Comparison of ENCODE assay signal across 20 cellular contexts in the genomic region with DNA sequence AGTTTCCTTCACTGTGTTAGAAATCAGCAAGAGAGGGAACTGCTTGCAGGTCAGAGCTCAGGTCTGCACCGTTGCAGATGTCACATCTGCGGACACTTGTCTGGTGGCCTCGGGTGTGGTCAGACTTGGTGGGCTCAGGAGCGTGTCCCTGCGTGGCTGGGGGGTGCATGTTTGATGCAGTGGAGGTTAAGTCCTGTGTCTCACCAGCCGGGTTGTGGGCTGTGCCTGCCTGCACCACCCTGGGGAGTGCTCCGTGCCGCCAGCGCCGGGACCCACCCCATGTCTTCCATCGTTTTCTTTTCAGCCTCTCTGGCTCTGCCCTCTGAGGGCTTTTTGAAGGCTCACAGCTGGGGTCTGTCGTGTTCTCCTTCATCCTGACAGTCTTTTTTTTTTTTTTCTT. TPM values are rescaled to one million over a fixed set of nuclear protein-coding genes. Genes with fewer than 3 reads are reported as not detected.
DNase-seq lines count a peak whose midpoint lies in the region; ATAC-seq and TF ChIP-seq lines count a peak whose summit lies in the region.
"Had no signal": no experiment of that assay in that cellular context is flagged by ENCODE, and none has a peak within 500 bp of the region (broad histone marks: within the 10 kb centered on the region; RNA-seq: fewer than 3 reads in every experiment).

No MANE protein-coding gene starts in this region.

- peak overlapping the region; percentile 14 for H3K27ac Mint-ChIP-seq in activated CD4-positive, alpha-beta T cell treated with anti-CD3 and anti-CD28 coated beads for 36 hours
- H3K27ac Mint-ChIP-seq in effector memory CD8-positive, alpha-beta T cell, result peak overlapping the region; percentile 8 to 70

- no peak overlapping the region for H3K27ac ChIP-seq in neuronal stem cell (replicated peaks; ENCODE audit: low read length)
- no peak overlapping the region for H3K27ac ChIP-seq in gastroesophageal sphincter
- H3K27ac ChIP-seq: 22Rv1 had no signal

- TF ChIP-seq EP300 in gastroesophageal sphincter (IDR thresholded peaks at IDR 0.05), result no peak

- no peak overlapping the region for H3K9ac ChIP-seq in neuronal stem cell (ENCODE audit: low read depth, low read length, poor library complexity)

- peak overlapping the region; percentile 98 for H3K23ac ChIP-seq in neuronal stem cell (ENCODE audit: low read depth, low read length, poor library complexity)

- no peak overlapping the region for H2AK5ac ChIP-seq in neuronal stem cell (ENCODE audit: low read depth, low read length)

- no peaks in the 10 kb centered on the region for H3K27me3 Mint-ChIP-seq in activated CD4-positive, alpha-beta T cell treated with anti-CD3 and anti-CD28 coated beads for 36 hours
- no peaks in the 10 kb centered on the region for H3K27me3 Mint-ChIP-seq in effector memory CD8-positive, alpha-beta T cell
- H3K27me3 Mint-ChIP-seq: IgD-negative memory B cell had no signal

- H3K18ac ChIP-seq in neuronal stem cell (ENCODE audit: low read length), result peak overlapping the region; percentile 48

- no peak for DNase-seq in activated CD4-positive, alpha-beta T cell treated with anti-CD3 and anti-CD28 coated beads for 36 hours
- DNase-seq in activated CD4-positive, alpha-beta T cell treated with anti-CD3 and anti-CD28 coated beads for 1 hour, result no peak
- DNase-seq in H7, result peak; percentile 49
- DNase-seq in effector memory CD8-positive, alpha-beta T cell, result no peak
- no peak for DNase-seq in neuronal stem cell (ENCODE audit: low spot score)
- no peak for DNase-seq in activated CD4-positive, CD25-positive, alpha-beta regulatory T cell (lab: John Stamatoyannopoulos, UW)
- no peak for DNase-seq in NK-92 treated with Interleukin-12 subunit alpha and Interleukin-12 subunit beta, amount 100 ng/mL, for 24 hours (lab: John Stamatoyannopoulos, UW)
- DNase-seq: AML-193, DND-41, GOT3, NCI-H1105, NCI-H2081, NCI-H2171 treated with DMSO at 0.1 percent for 48 hours, NCI-H446 treated with DMSO at 0.1 percent for 48 hours, NCI-H69, OCI-M1 had no signal

- H3K27me3 ChIP-seq in H7 (ENCODE audit: control insufficient read depth, insufficient read depth, low read length) (no peaks in the 10 kb centered on the region), neuronal stem cell (ENCODE audit: control insufficient read depth in 3 of 3, insufficient read depth in 3 of 3, low read depth in 1 of 3, low read length in 3 of 3) (no peaks in the 10 kb centered on the region), gastroesophageal sphincter (no peaks in the 10 kb centered on the region)

- no peak overlapping the region for H3K4ac ChIP-seq in neuronal stem cell (ENCODE audit: low read length)

- no peak overlapping the region for H4K91ac ChIP-seq in neuronal stem cell (ENCODE audit: low read depth, low read length, poor library complexity)

- no peak overlapping the region for H3K4me3 Mint-ChIP-seq in activated CD4-positive, alpha-beta T cell treated with anti-CD3 and anti-CD28 coated beads for 36 hours
- no peak overlapping the region for H3K4me3 Mint-ChIP-seq in effector memory CD8-positive, alpha-beta T cell
- H3K4me3 Mint-ChIP-seq: IgD-negative memory B cell had no signal

- peaks cover 15% of the 10 kb centered on the region for H3K4me1 Mint-ChIP-seq in activated CD4-positive, alpha-beta T cell treated with anti-CD3 and anti-CD28 coated beads for 36 hours
- peaks cover 13 to 18% of the 10 kb centered on the region in 2 donors for H3K4me1 Mint-ChIP-seq in effector memory CD8-positive, alpha-beta T cell (ENCODE audit: low read depth in 2 of 2)

- no peak overlapping the region for H2AFZ ChIP-seq in neuronal stem cell (ENCODE audit: low read length)

- TF ChIP-seq POLR2A in gastroesophageal sphincter (IDR thresholded peaks at IDR 0.05), result no peak

- H3K36me3 Mint-ChIP-seq in activated CD4-positive, alpha-beta T cell treated with anti-CD3 and anti-CD28 coated beads for 36 hours (ENCODE audit: low read depth), result peaks cover 21% of the 10 kb centered on the region
- H3K36me3 Mint-ChIP-seq in effector memory CD8-positive, alpha-beta T cell (ENCODE audit: insufficient read depth), result peaks cover 46% of the 10 kb centered on the region
- H3K36me3 Mint-ChIP-seq: IgD-negative memory B cell had no signal

- no peak for TF ChIP-seq CTCF in gastroesophageal sphincter (IDR thresholded peaks at IDR 0.05)

- H3K4me1 ChIP-seq in neuronal stem cell (ENCODE audit: control insufficient read depth in 2 of 2, insufficient read depth in 1 of 2, low read depth in 1 of 2, low read length in 2 of 2) (no peaks in the 10 kb centered on the region), gastroesophageal sphincter (peaks cover 0 to 15% (median 0%) of the 10 kb centered on the region in 3 donors)

- ATAC-seq in activated CD4-positive, alpha-beta T cell treated with anti-CD3 and anti-CD28 coated beads for 36 hours, result no peak
- ATAC-seq in effector memory CD8-positive, alpha-beta T cell (replicated peaks), result no peak
- no peak for ATAC-seq in gastroesophageal sphincter

- peaks cover 9% of the 10 kb centered on the region for H3K79me1 ChIP-seq in neuronal stem cell (ENCODE audit: low read depth, low read length)

- H2BK12ac ChIP-seq in neuronal stem cell (ENCODE audit: low read length), result no peak overlapping the region

- H3K4me2 ChIP-seq in neuronal stem cell (ENCODE audit: insufficient read depth, low read length, poor library complexity, severe bottlenecking), result no peak overlapping the region

- H3K4me3 ChIP-seq in H7 (ENCODE audit: insufficient read depth, low read depth, low read length) (no peak overlapping the region), neuronal stem cell (ENCODE audit: low read length in 2 of 2) (peak overlapping the region in 1 of 2 donors; percentile 31), gastroesophageal sphincter (no peak overlapping the region)

- H3K9me3 ChIP-seq in neuronal stem cell (replicated peaks in 1 of 2; ENCODE audit: control insufficient read depth in 2 of 2, insufficient read depth in 1 of 2, low read depth in 1 of 2, low read length in 2 of 2), result peaks cover 0 to 2% of the 10 kb centered on the region in 2 donors
- H3K9me3 ChIP-seq in gastroesophageal sphincter, result no peaks in the 10 kb centered on the region

- peak overlapping the region; percentile 89 for H3K14ac ChIP-seq in neuronal stem cell (ENCODE audit: low read length)

- H2BK120ac ChIP-seq in neuronal stem cell (ENCODE audit: low read depth, low read length), result no peak overlapping the region

- H3K36me3 ChIP-seq in H7 (replicated peaks; ENCODE audit: control insufficient read depth, insufficient read depth, low read length) (peaks cover 3% of the 10 kb centered on the region), neuronal stem cell (replicated peaks in 1 of 2; ENCODE audit: control insufficient read depth in 2 of 2, insufficient read depth in 2 of 2, low read length in 2 of 2) (peaks cover 32 to 83% of the 10 kb centered on the region in 2 donors), gastroesophageal sphincter (peaks cover 0 to 97% of the 10 kb centered on the region in 2 donors)

- H2BK15ac ChIP-seq in neuronal stem cell (ENCODE audit: low read length), result no peak overlapping the region

- CTCF ChIA-PET in activated CD4-positive, alpha-beta T cell treated with anti-CD3 and anti-CD28 coated beads for 36 hours (lab: Charles Lee), result interaction anchor here (0.7 kb wide), 1 partner anchor 70 kb away, joined by 3 read pairs; no protein-coding TSS in a partner anchor

- no CpG with 5 or more reads among the region's 12 CpGs for WGBS in neuronal stem cell (ENCODE audit: extremely low coverage in 2 of 2, insufficient read length in 2 of 2, insufficient replicate concordance in 1 of 2), 2 donors
- WGBS in gastroesophageal sphincter (ENCODE audit: low coverage in 1 of 2), 2 donors, result 70 to 77% methylated on average over 7 of the region's 12 CpGs

- H4K8ac ChIP-seq in neuronal stem cell (ENCODE audit: low read depth, low read length), result no peak overlapping the region

- intact Hi-C loops in activated CD4-positive, alpha-beta T cell treated with anti-CD3 and anti-CD28 coated beads for 36 hours (cut with DNase I, micrococcal nuclease), result no loop called here

- POLR2A ChIA-PET in activated CD4-positive, alpha-beta T cell treated with anti-CD3 and anti-CD28 coated beads for 36 hours (lab: Charles Lee), result no interaction called here

- no peak overlapping the region for H2BK5ac ChIP-seq in neuronal stem cell (ENCODE audit: low read length)

- no peaks in the 10 kb centered on the region for H3K9me3 Mint-ChIP-seq in activated CD4-positive, alpha-beta T cell treated with anti-CD3 and anti-CD28 coated beads for 36 hours (ENCODE audit: low read depth)
- no peaks in the 10 kb centered on the region for H3K9me3 Mint-ChIP-seq in effector memory CD8-positive, alpha-beta T cell
- H3K9me3 Mint-ChIP-seq: IgD-negative memory B cell had no signal

RNA-seq across cellular contexts. Expression of a gene that starts 26.0 kb away (rescaled TPM):
- 10 to 100 TPM; 42.8 to 57.7 TPM for total RNA-seq in activated CD4-positive, alpha-beta T cell treated with anti-CD3 and anti-CD28 coated beads for 36 hours
- total RNA-seq in H7 (2014; rRNA removed; shearing (Covaris generic)), result 23.1 and 23.5 TPM in 2 replicates
- polyA plus RNA-seq in neuronal stem cell (2013, experiment 1 of 2), result 23.0 TPM
- polyA plus RNA-seq in neuronal stem cell (2013, experiment 2 of 2), result 23.7 TPM
- total RNA-seq in gastroesophageal sphincter, result 10 to 100 TPM; 18.6 to 38.0 (median 22.4) TPM

RNA-seq across cellular contexts. Expression of a gene that starts 43.8 kb away (rescaled TPM):
- 1 to 10 TPM; 1.0 to 1.5 TPM for total RNA-seq in activated CD4-positive, alpha-beta T cell treated with anti-CD3 and anti-CD28 coated beads for 36 hours
- total RNA-seq in H7 (2014; rRNA removed; shearing (Covaris generic)), result 2.2 and 6.4 TPM in 2 replicates
- polyA plus RNA-seq in neuronal stem cell (2013, experiment 1 of 2), result 27.0 TPM
- polyA plus RNA-seq in neuronal stem cell (2013, experiment 2 of 2), result 27.1 TPM
- 10 to 100 TPM; 11.6 to 23.1 (median 15.8) TPM for total RNA-seq in gastroesophageal sphincter

RNA-seq across cellular contexts. Expression of a gene that starts 49.7 kb away (rescaled TPM):
- total RNA-seq in activated CD4-positive, alpha-beta T cell treated with anti-CD3 and anti-CD28 coated beads for 36 hours, result 10 to 100 TPM; 13.7 to 32.8 TPM
- 29.3 and 54.0 TPM in 2 replicates for total RNA-seq in H7 (2014; rRNA removed; shearing (Covaris generic))
- polyA plus RNA-seq in neuronal stem cell (2013, experiment 1 of 2), result 9.6 TPM
- 9.4 TPM for polyA plus RNA-seq in neuronal stem cell (2013, experiment 2 of 2)
- total RNA-seq in gastroesophageal sphincter, result 10 to 100 TPM; 20.7 to 44.1 (median 30.5) TPM

RNA-seq across cellular contexts. Expression of a gene that starts 59.2 kb away (rescaled TPM):
- total RNA-seq in activated CD4-positive, alpha-beta T cell treated with anti-CD3 and anti-CD28 coated beads for 36 hours, result under 1 TPM; 0.23 to 0.33 TPM
- total RNA-seq in H7 (2014; rRNA removed; shearing (Covaris generic)), result 0.48 and 0.55 TPM in 2 replicates
- 0.10 TPM for polyA plus RNA-seq in neuronal stem cell (2013, experiment 1 of 2)
- 0.18 TPM for polyA plus RNA-seq in neuronal stem cell (2013, experiment 2 of 2)
- total RNA-seq in gastroesophageal sphincter, result 1 to 10 TPM in 1 of 4 donors, under 1 TPM in 3; 0.16 to 1.3 (median 0.20) TPM
- total RNA-seq: G401 had no signal
